Comparison of ENCODE assay signal across 9 cellular contexts in genomic region chr12:54277823-54278276, GRCh38. TPM values are rescaled to one million over a fixed set of nuclear protein-coding genes. Genes with fewer than 3 reads are reported as not detected.
DNase-seq lines count a peak whose midpoint lies in the region; ATAC-seq and TF ChIP-seq lines count a peak whose summit lies in the region.
"Had no signal": no experiment of that assay in that cellular context is flagged by ENCODE, and none has a peak within 500 bp of the region (broad histone marks: within the 10 kb centered on the region; RNA-seq: fewer than 3 reads in every experiment).

No MANE protein-coding gene starts in this region.

- H4K20me1 ChIP-seq in hepatocyte (ENCODE audit: insufficient read depth, poor library complexity, severe bottlenecking) = peaks cover 18% of the 10 kb centered on the region

- H3K36me3 ChIP-seq in breast epithelium = no peaks in the 10 kb centered on the region
- peaks cover 68% of the 10 kb centered on the region for H3K36me3 ChIP-seq in RWPE2 (ENCODE audit: low read depth)
- H3K36me3 ChIP-seq in hepatocyte (replicated peaks; ENCODE audit: insufficient read depth, low read depth) = no peaks in the 10 kb centered on the region
- peaks cover 0 to 7% (median 2%) of the 10 kb centered on the region in 4 donors for H3K36me3 ChIP-seq in transverse colon

- H3K27me3 ChIP-seq in breast epithelium (no peaks in the 10 kb centered on the region), RWPE2 (ENCODE audit: insufficient read depth, poor library complexity, severe bottlenecking) (no peaks in the 10 kb centered on the region), hepatocyte (no peaks in the 10 kb centered on the region), transverse colon (no peaks in the 10 kb centered on the region)

- H3K9me3 Mint-ChIP-seq in MCF 10A (ENCODE audit: unreplicated experiment) = no peaks in the 10 kb centered on the region

- H2AFZ ChIP-seq in hepatocyte = no peak overlapping the region

- H3K4me3 ChIP-seq in breast epithelium = peak overlapping the region in 1 of 3 donors; percentile 39
- peak overlapping the region; percentile 60 for H3K4me3 ChIP-seq in RWPE2 (ENCODE audit: severe bottlenecking)
- H3K4me3 ChIP-seq in hepatocyte = peak overlapping the region; percentile 50
- no peak overlapping the region for H3K4me3 ChIP-seq in transverse colon

- peaks cover 34% of the 10 kb centered on the region for H3K36me3 Mint-ChIP-seq in MCF 10A (ENCODE audit: insufficient read depth, unreplicated experiment)

- H3K4me1 Mint-ChIP-seq in MCF 10A (ENCODE audit: insufficient read depth, unreplicated experiment) = peaks cover 16% of the 10 kb centered on the region

- peak overlapping the region; percentile 79 for H3K4me2 ChIP-seq in hepatocyte

- no TSS peak for BruUV-seq in MCF 10A (replicated peaks; lab: Mats Ljungman, UMichigan)

- H3K4me1 ChIP-seq in breast epithelium = peaks cover 0 to 22% of the 10 kb centered on the region in 2 donors
- peaks cover 21% of the 10 kb centered on the region for H3K4me1 ChIP-seq in RWPE2 (ENCODE audit: insufficient read depth, poor library complexity, severe bottlenecking)
- peaks cover 17% of the 10 kb centered on the region for H3K4me1 ChIP-seq in hepatocyte (ENCODE audit: insufficient read depth)
- peaks cover 29 to 40% (median 34%) of the 10 kb centered on the region in 4 donors for H3K4me1 ChIP-seq in transverse colon

- H3K9me2 ChIP-seq in hepatocyte (replicated peaks; ENCODE audit: insufficient read depth) = no peaks in the 10 kb centered on the region

- DNase-seq in breast epithelium (ENCODE audit: low spot score in 2 of 2) (no peak), MCF 10A (ENCODE audit: unreplicated experiment) (no peak), RWPE2 (ENCODE audit: low spot score) (no peak), hepatocyte (ENCODE audit: low spot score) (no peak), transverse colon (no peak)
- DNase-seq: DMS79 treated with DMSO at 0.1 percent for 48 hours had no signal

- peaks cover 82% of the 10 kb centered on the region for H3K79me2 ChIP-seq in hepatocyte

- no peak overlapping the region for H3K4me3 Mint-ChIP-seq in MCF 10A (ENCODE audit: unreplicated experiment)

- no peak overlapping the region for H3K27ac Mint-ChIP-seq in MCF 10A (ENCODE audit: low read depth, unreplicated experiment)

- POLR2A ChIA-PET in MCF 10A (lab: Yijun Ruan, JAX) = interaction anchor here (0.6 to 4.9 kb wide), 8 partner anchors 8 to 339 kb away, joined by 3 to 99 read pairs (median 22); partner anchors contain the start of genes COPZ1, HOXC13 and HOXC9

- TF ChIP-seq CTCF in breast epithelium (IDR thresholded peaks at IDR 0.05) (no peak), MCF 10A (IDR thresholded peaks at IDR 0.05; ENCODE audit: unreplicated experiment) (no peak), RWPE2 (IDR thresholded peaks at IDR 0.05; ENCODE audit: poor library complexity, severe bottlenecking) (no peak), hepatocyte (IDR thresholded peaks at IDR 0.05; ENCODE audit: poor library complexity) (no peak), transverse colon (IDR thresholded peaks at IDR 0.05) (no peak)

- ATAC-seq in RWPE2 (ENCODE audit: low read depth) = no peak
- ATAC-seq in HG03354 (IDR thresholded peaks at IDR 0.05; ENCODE audit: poor library complexity, severe bottlenecking, unreplicated experiment) = no peak
- no peak for ATAC-seq in HG03280 (IDR thresholded peaks at IDR 0.05; ENCODE audit: unreplicated experiment)
- no peak for ATAC-seq in HG02884 (IDR thresholded peaks at IDR 0.05; ENCODE audit: unreplicated experiment)

- TF ChIP-seq EP300 in transverse colon (IDR thresholded peaks at IDR 0.05; ENCODE audit: low read depth) = no peak

- in situ Hi-C loops in transverse colon (cut with MboI; ENCODE audit: low pct_ligation_motif_present in 1 of 4, low pct_unique_long_range_greater_than_20kb in 1 of 4, low sequenced_read_pairs in 3 of 4) = no loop called here

- WGBS in hepatocyte (ENCODE audit: low lambda C conversion rate, missing lambda C conversion rate) = 36% methylated on average over 5 of the region's 5 CpGs
- WGBS in transverse colon (ENCODE audit: low coverage in 1 of 2), 2 donors = 27 to 30% methylated on average over 2 to 5 of the region's 5 CpGs

- TF ChIP-seq POLR2A in breast epithelium (IDR thresholded peaks at IDR 0.05) = no peak
- TF ChIP-seq POLR2A in transverse colon (IDR thresholded peaks at IDR 0.05) = no peak

- no peaks in the 10 kb centered on the region for H3K9me3 ChIP-seq in breast epithelium
- H3K9me3 ChIP-seq in RWPE2 (ENCODE audit: severe bottlenecking) = no peaks in the 10 kb centered on the region
- H3K9me3 ChIP-seq in hepatocyte (ENCODE audit: low read depth) = no peaks in the 10 kb centered on the region
- no peaks in the 10 kb centered on the region for H3K9me3 ChIP-seq in transverse colon

- intact Hi-C loops in breast epithelium (cut with DNase I; ENCODE audit: low total_unique reads) = no loop called here
- intact Hi-C loops in MCF 10A (cut with micrococcal nuclease) = loop anchor here (1.0 to 5.0 kb wide), 2 partner anchors 27 to 56 kb away; no protein-coding TSS in a partner anchor
- intact Hi-C loops in transverse colon (cut with DNase I; ENCODE audit: low total_unique reads) = no loop called here

- H3K27ac ChIP-seq in breast epithelium (peak overlapping the region; percentile 93 to 96), RWPE2 (ENCODE audit: poor library complexity, severe bottlenecking) (peak overlapping the region; percentile 86), hepatocyte (peak overlapping the region; percentile 87), transverse colon (peak overlapping the region; percentile 86 to 95 (median 92))

- CTCF ChIA-PET in MCF 10A (lab: Yijun Ruan, JAX) = interaction anchor here (0.6 to 1.3 kb wide), 5 partner anchors 24 to 62 kb away, joined by 3 to 5 read pairs (median 4); no protein-coding TSS in a partner anchor

- no peaks in the 10 kb centered on the region for H3K27me3 Mint-ChIP-seq in MCF 10A (ENCODE audit: insufficient read depth, unreplicated experiment)

RNA-seq across cellular contexts. Expression of gene CBX5, which starts 2.1 kb away (rescaled TPM):
- total RNA-seq in breast epithelium (10 to 100 TPM; 22.4 to 45.8 (median 31.8) TPM), MCF 10A (2022) (109 and 112 TPM in 2 replicates), hepatocyte (58.2 and 60.1 TPM in 2 replicates), transverse colon (10 to 100 TPM; 18.9 to 28.8 (median 22.8) TPM)
- 21.9 and 23.3 TPM in 2 replicates for polyA plus RNA-seq in hepatocyte

RNA-seq across cellular contexts. Expression of gene HNRNPA1, which starts 2.7 kb away (rescaled TPM):
- total RNA-seq in breast epithelium (100 to 1,000 TPM; 387 to 571 (median 477) TPM), MCF 10A (2022) (1,158 and 1,435 TPM in 2 replicates), hepatocyte (467 and 721 TPM in 2 replicates), transverse colon (100 to 1,000 TPM; 104 to 747 (median 326) TPM)
- polyA plus RNA-seq in hepatocyte = 482 and 531 TPM in 2 replicates

RNA-seq across cellular contexts. Expression of gene NFE2, which starts 23.0 kb away (rescaled TPM):
- under 1 TPM; 0.15 to 0.48 (median 0.33) TPM for total RNA-seq in breast epithelium
- total RNA-seq in MCF 10A (2022) = 0.40 and 0.64 TPM in 2 replicates
- total RNA-seq in hepatocyte = 0.44 TPM in 1 of 2 replicates, not detected in the other
- 0.83 TPM in 1 of 2 replicates, not detected in the other for polyA plus RNA-seq in hepatocyte
- total RNA-seq in transverse colon = not detected

RNA-seq across cellular contexts. Expression of gene COPZ1, which starts 47.1 kb away (rescaled TPM):
- total RNA-seq in breast epithelium (100 to 1,000 TPM in 1 of 3 donors, 10 to 100 TPM in 2; 70.9 to 109 (median 90.1) TPM), MCF 10A (2022) (207 and 299 TPM in 2 replicates), hepatocyte (164 and 220 TPM in 2 replicates), transverse colon (10 to 100 TPM; 25.8 to 79.6 (median 63.6) TPM)
- polyA plus RNA-seq in hepatocyte = 207 and 224 TPM in 2 replicates

Comparison
In these comparisons a context has a peak if more than half of its experiments do, and no peak if none do; other contexts are left out.
1. H3K4me3 ChIP-seq: peak in RWPE2 (single experiment) and hepatocyte (single experiment); none in transverse colon (0 of 4).
2. Peak in every context shown above with its lines, with median percentiles within 50 percentile points of each other: H3K27ac ChIP-seq.